In genomic region chr10:26486304-26486703, GRCh38 we compare ENCODE assay signal across 9 cellular contexts. TPM values are rescaled to one million over a fixed set of nuclear protein-coding genes. Genes with fewer than 3 reads are reported as not detected.
DNase-seq lines count a peak whose midpoint lies in the region; ATAC-seq and TF ChIP-seq lines count a peak whose summit lies in the region.
"Had no signal": no experiment of that assay in that cellular context is flagged by ENCODE, and none has a peak within 500 bp of the region (broad histone marks: within the 10 kb centered on the region; RNA-seq: fewer than 3 reads in every experiment).

No MANE protein-coding gene starts in this region.

- H3K27ac Mint-ChIP-seq in activated CD4-positive, alpha-beta T cell treated with anti-CD3 and anti-CD28 coated beads, Interleukin-2, amount 10 ng/mL, durations not matched to agents 24 days and 14 days = peak overlapping the region; percentile 96
- H3K27ac Mint-ChIP-seq in activated T-helper 17 cell treated with anti-CD3 and anti-CD28 coated beads, Interleukin-2, amount 50 U/mL, for 72 hours = peak overlapping the region; percentile 97

- intact Hi-C loops in activated CD4-positive, alpha-beta T cell treated with anti-CD3 and anti-CD28 coated beads, Interleukin-2, amount 10 ng/mL, durations not matched to agents 24 days and 14 days (cut with micrococcal nuclease) = loop anchor here (2.0 to 10.0 kb wide), 6 partner anchors 48 to 668 kb away; partner anchors contain the start of genes ABI1, APBB1IP, MASTL and PDSS1
- intact Hi-C loops in thyroid gland (cut with DNase I) = no loop called here

- H3K27me3 ChIP-seq in right atrium auricular region = no peaks in the 10 kb centered on the region
- no peaks in the 10 kb centered on the region for H3K27me3 ChIP-seq in thyroid gland

- DNase-seq in activated CD4-positive, alpha-beta T cell treated with anti-CD3 and anti-CD28 coated beads, Interleukin-2, amount 10 ng/mL, durations not matched to agents 24 days and 14 days = no peak
- DNase-seq in activated CD4-positive, alpha-beta T cell treated with anti-CD3 and anti-CD28 coated beads, Interleukin-2, amount 50 U/mL, for 48 hours = no peak
- peak; percentile 67 for DNase-seq in right atrium auricular region (ENCODE audit: low spot score)
- no peak for DNase-seq in thyroid gland
- no peak for DNase-seq in inferior parietal cortex (ENCODE audit: extremely low spot score)
- DNase-seq in SK-N-DZ (ENCODE audit: low spot score) = no peak
- no peak for DNase-seq in erythroblast (lab: John Stamatoyannopoulos, UW)

- no peaks in the 10 kb centered on the region for H3K9me3 ChIP-seq in right atrium auricular region
- no peaks in the 10 kb centered on the region for H3K9me3 ChIP-seq in thyroid gland

- H3K4me1 ChIP-seq in right atrium auricular region (peaks cover 0 to 28% of the 10 kb centered on the region in 2 donors), thyroid gland (peaks cover 5 to 35% of the 10 kb centered on the region in 2 donors)

- no peak overlapping the region for H3K4me3 ChIP-seq in right atrium auricular region
- no peak overlapping the region for H3K4me3 ChIP-seq in thyroid gland (replicated peaks in 1 of 3)

- H3K9me3 Mint-ChIP-seq in activated CD4-positive, alpha-beta T cell treated with anti-CD3 and anti-CD28 coated beads, Interleukin-2, amount 10 ng/mL, durations not matched to agents 24 days and 14 days = no peaks in the 10 kb centered on the region
- no peaks in the 10 kb centered on the region for H3K9me3 Mint-ChIP-seq in activated T-helper 17 cell treated with anti-CD3 and anti-CD28 coated beads, Interleukin-2, amount 50 U/mL, for 72 hours

- 70 to 84% methylated on average over 7 of the region's 7 CpGs for WGBS in thyroid gland, 2 donors

- H3K36me3 ChIP-seq in right atrium auricular region (no peaks in the 10 kb centered on the region), thyroid gland (no peaks in the 10 kb centered on the region)

- H3K27me3 Mint-ChIP-seq in activated CD4-positive, alpha-beta T cell treated with anti-CD3 and anti-CD28 coated beads, Interleukin-2, amount 10 ng/mL, durations not matched to agents 24 days and 14 days = no peaks in the 10 kb centered on the region
- H3K27me3 Mint-ChIP-seq in activated T-helper 17 cell treated with anti-CD3 and anti-CD28 coated beads, Interleukin-2, amount 50 U/mL, for 72 hours = no peaks in the 10 kb centered on the region

- no peak for TF ChIP-seq POLR2A in thyroid gland (IDR thresholded peaks at IDR 0.05)
- no peak for TF ChIP-seq POLR2A in erythroblast (IDR thresholded peaks at IDR 0.05; ENCODE audit: low read length)

- TF ChIP-seq CTCF in right atrium auricular region (IDR thresholded peaks at IDR 0.05) (no peak), thyroid gland (IDR thresholded peaks at IDR 0.05) (no peak)

- H3K27ac ChIP-seq in right atrium auricular region (peak overlapping the region; percentile 60 to 84), thyroid gland (peak overlapping the region in 2 of 3 donors; percentile 58 to 82)
- H3K27ac ChIP-seq: C4-2B had no signal

- H3K4me3 Mint-ChIP-seq in activated CD4-positive, alpha-beta T cell treated with anti-CD3 and anti-CD28 coated beads, Interleukin-2, amount 10 ng/mL, durations not matched to agents 24 days and 14 days = peak overlapping the region; percentile 76
- H3K4me3 Mint-ChIP-seq in activated T-helper 17 cell treated with anti-CD3 and anti-CD28 coated beads, Interleukin-2, amount 50 U/mL, for 72 hours = peak overlapping the region; percentile 81

- ATAC-seq in activated T-helper 17 cell treated with anti-CD3 and anti-CD28 coated beads, Interleukin-2, amount 50 U/mL, for 72 hours (replicated peaks) = no peak

- H3K36me3 Mint-ChIP-seq in activated CD4-positive, alpha-beta T cell treated with anti-CD3 and anti-CD28 coated beads, Interleukin-2, amount 10 ng/mL, durations not matched to agents 24 days and 14 days (ENCODE audit: low read depth) = peaks cover 17% of the 10 kb centered on the region
- H3K36me3 Mint-ChIP-seq in activated T-helper 17 cell treated with anti-CD3 and anti-CD28 coated beads, Interleukin-2, amount 50 U/mL, for 72 hours (ENCODE audit: low read depth) = peaks cover 36% of the 10 kb centered on the region

- peaks cover 57% of the 10 kb centered on the region for H3K4me1 Mint-ChIP-seq in activated CD4-positive, alpha-beta T cell treated with anti-CD3 and anti-CD28 coated beads, Interleukin-2, amount 10 ng/mL, durations not matched to agents 24 days and 14 days
- H3K4me1 Mint-ChIP-seq in activated T-helper 17 cell treated with anti-CD3 and anti-CD28 coated beads, Interleukin-2, amount 50 U/mL, for 72 hours = peaks cover 43% of the 10 kb centered on the region

RNA-seq across cellular contexts. Expression of gene APBB1IP, which starts 48.2 kb away (rescaled TPM):
- total RNA-seq in activated CD4-positive, alpha-beta T cell treated with anti-CD3 and anti-CD28 coated beads, Interleukin-2, amount 10 ng/mL, durations not matched to agents 24 days and 14 days = 40.0 and 41.3 TPM in 2 replicates
- total RNA-seq in activated T-helper 17 cell treated with anti-CD3 and anti-CD28 coated beads, Interleukin-2, amount 50 U/mL, for 72 hours = 10 to 100 TPM; 46.5 to 50.4 TPM
- total RNA-seq in right atrium auricular region = 1 to 10 TPM; 1.4 to 3.1 TPM
- 1 to 10 TPM; 1.5 to 4.3 (median 2.2) TPM for total RNA-seq in thyroid gland
- 0.09 TPM in 1 of 2 replicates, not detected in the other for polyA plus RNA-seq in SK-N-DZ (2014; cell fraction: cytosol; rRNA removed)
- polyA plus RNA-seq in SK-N-DZ (2014; cell fraction: nucleus; rRNA removed) = 0.11 and 0.31 TPM in 2 replicates
